ENCODE assay signal across 12 cellular contexts in genomic region chr17:78891406-78892061, GRCh38. TPM values are rescaled to one million over a fixed set of nuclear protein-coding genes. Genes with fewer than 3 reads are reported as not detected.
DNase-seq lines count a peak whose midpoint lies in the region; ATAC-seq and TF ChIP-seq lines count a peak whose summit lies in the region.
"Had no signal": no experiment of that assay in that cellular context is flagged by ENCODE, and none has a peak within 500 bp of the region (broad histone marks: within the 10 kb centered on the region; RNA-seq: fewer than 3 reads in every experiment).

No MANE protein-coding gene starts in this region.

- no peak overlapping the region for H3K14ac ChIP-seq in H9 (ENCODE audit: insufficient read depth, low read length)

- no peak overlapping the region for H2BK20ac ChIP-seq in H9 (ENCODE audit: low read depth, low read length, poor library complexity, severe bottlenecking)

- intact Hi-C loops in dorsolateral prefrontal cortex (cut with DNase I) = no loop called here

- no peak overlapping the region for H3K18ac ChIP-seq in H9 (ENCODE audit: insufficient read length, low read depth, low read length)

- no peak overlapping the region for H3K4ac ChIP-seq in H9 (ENCODE audit: low read depth, low read length)

- no peak overlapping the region for H2BK120ac ChIP-seq in H9 (ENCODE audit: low read depth, low read length, poor library complexity, severe bottlenecking)

- H3K79me2 ChIP-seq in H9 (ENCODE audit: insufficient read depth, low read length) = 0 out of 2 replicates have a peak, but pooled peaks cover 3% of the 10 kb centered on the region
- peaks cover 97% of the 10 kb centered on the region for H3K79me2 ChIP-seq in osteoblast (ENCODE audit: insufficient read depth, low read length)

- peaks cover 0 to 7% of the 10 kb centered on the region in 2 experiments; a peak in 1 of 4 replicates for H3K4me1 Mint-ChIP-seq in H9

- H3K9me3 ChIP-seq in BLaER1 (no peaks in the 10 kb centered on the region), H9 (ENCODE audit: control insufficient read depth, low read depth, low read length) (no peaks in the 10 kb centered on the region), osteoblast (ENCODE audit: low read depth, low read length) (no peaks in the 10 kb centered on the region)

- peak overlapping the region; percentile 23 for H3K27ac ChIP-seq in BLaER1
- no peak overlapping the region for H3K27ac ChIP-seq in H9 (ENCODE audit: insufficient read length, low read depth, low read length)
- H3K27ac ChIP-seq in dorsolateral prefrontal cortex = peak overlapping the region; percentile 74 to 100 (median 97)
- no peak overlapping the region for H3K27ac ChIP-seq in osteoblast (ENCODE audit: low read depth, low read length)

- H4K20me1 ChIP-seq in BLaER1 (peaks cover 100% of the 10 kb centered on the region), H9 (ENCODE audit: control insufficient read depth, insufficient read depth, insufficient read length) (no peaks in the 10 kb centered on the region), osteoblast (ENCODE audit: insufficient read depth, low read length) (peaks cover 68% of the 10 kb centered on the region)

- no peak overlapping the region for H2AK5ac ChIP-seq in H9 (ENCODE audit: insufficient read length, low read length)

- no peaks in the 10 kb centered on the region for H3K23me2 ChIP-seq in H9 (ENCODE audit: insufficient read length, low read depth, low read length, poor library complexity, severe bottlenecking)

- H3K27ac Mint-ChIP-seq in H9 = peak overlapping the region in 2 of 3 experiments; percentile 78 to 88; a peak in 3 of 7 replicates

- H4K91ac ChIP-seq in H9 (ENCODE audit: insufficient read length, low read depth, low read length) = no peak overlapping the region

- DNase-seq in H9 (no peak), dorsolateral prefrontal cortex (no peak), osteoblast (ENCODE audit: insufficient read length, low spot score, missing footprints) (peak; percentile 44), cerebellum (ENCODE audit: low spot score) (no peak), kidney glomerular epithelial cell (lab: John Stamatoyannopoulos, UW) (no peak)
- DNase-seq: activated gamma-delta T cell; CD8-positive, alpha-beta memory T cell; NCI-H524 treated with DMSO at 0.1 percent for 48 hours; stimulated activated CD8-positive, alpha-beta memory T cell treated with anti-CD3 and anti-CD28 coated beads, Interleukin-4, amount 100 ng/mL, for 48 hours had no signal

- no peak for ATAC-seq in GM21786 (IDR thresholded peaks at IDR 0.05; ENCODE audit: unreplicated experiment)
- ATAC-seq in HG02763 (IDR thresholded peaks at IDR 0.05; ENCODE audit: unreplicated experiment) = no peak

- no peak overlapping the region for H4K5ac ChIP-seq in H9 (ENCODE audit: insufficient read length, low read depth, low read length)

- H3K23ac ChIP-seq in H9 (ENCODE audit: insufficient read length, low read depth, low read length) = no peak overlapping the region

- no peak overlapping the region for H3T11ph ChIP-seq in H9 (ENCODE audit: low read length)

- H3K4me3 ChIP-seq in BLaER1 (no peak overlapping the region), dorsolateral prefrontal cortex (peak overlapping the region in 12 of 59 donors; percentile 1 to 32 (median 18)), osteoblast (ENCODE audit: insufficient read depth, low read length) (no peak overlapping the region)

- no peaks in the 10 kb centered on the region for H3K79me1 ChIP-seq in H9 (ENCODE audit: insufficient read depth, low read depth, low read length, poor library complexity, severe bottlenecking)

- H3K4me2 ChIP-seq in BLaER1 = peak overlapping the region; percentile 85
- H3K4me2 ChIP-seq in H9 (ENCODE audit: insufficient read depth, insufficient read length, low read length) = no peak overlapping the region
- no peak overlapping the region for H3K4me2 ChIP-seq in osteoblast (ENCODE audit: insufficient read depth, low read length)

- H3K27me3 Mint-ChIP-seq in H9 (ENCODE audit: low read depth) = no peaks in the 10 kb centered on the region

- no peak overlapping the region for H4K8ac ChIP-seq in H9 (replicated peaks; ENCODE audit: insufficient read length, low read depth, low read length)

- no peak overlapping the region for H2BK15ac ChIP-seq in H9 (ENCODE audit: low read depth, low read length)

- no peak overlapping the region for H3K56ac ChIP-seq in H9 (ENCODE audit: insufficient read length, low read depth, low read length)

- H3K36me3 ChIP-seq in BLaER1 (peaks cover 19% of the 10 kb centered on the region), osteoblast (ENCODE audit: insufficient read depth, low read length) (peaks cover 26% of the 10 kb centered on the region)

- no CpG with 5 or more reads among the region's 21 CpGs for WGBS in H9 (ENCODE audit: extremely low coverage, insufficient read length, low lambda C conversion rate)

- H3K27me3 ChIP-seq in BLaER1 = no peaks in the 10 kb centered on the region
- H3K27me3 ChIP-seq in H9 (ENCODE audit: insufficient read depth, low read length) = no peaks in the 10 kb centered on the region
- H3K27me3 ChIP-seq in dorsolateral prefrontal cortex = no peaks in the 10 kb centered on the region
- H3K27me3 ChIP-seq in osteoblast (ENCODE audit: insufficient read depth, low read length) = no peaks in the 10 kb centered on the region

- H3K36me3 Mint-ChIP-seq in H9 (ENCODE audit: insufficient read depth in 1 of 3, low read depth in 3 of 3) = peaks cover 0 to 6% (median 0%) of the 10 kb centered on the region in 3 experiments; a peak in 3 of 7 replicates
- H3K36me3 Mint-ChIP-seq: CD8-positive, alpha-beta memory T cell had no signal

- H2AFZ ChIP-seq in H9 (ENCODE audit: low read length) (no peak overlapping the region), osteoblast (ENCODE audit: low read length) (no peak overlapping the region)

- peaks cover 99% of the 10 kb centered on the region for H3K4me1 ChIP-seq in BLaER1
- no peaks in the 10 kb centered on the region for H3K4me1 ChIP-seq in H9 (ENCODE audit: insufficient read depth, low read length)
- peaks cover 3% of the 10 kb centered on the region for H3K4me1 ChIP-seq in osteoblast (ENCODE audit: insufficient read depth, low read length)

- H3K9me3 Mint-ChIP-seq in H9 = no peaks in the 10 kb centered on the region
- H3K9me3 Mint-ChIP-seq: CD8-positive, alpha-beta memory T cell had no signal

- TF ChIP-seq CTCF in H9 (conservative IDR thresholded peaks at IDR 0.05) (no peak), dorsolateral prefrontal cortex (IDR thresholded peaks at IDR 0.05 in 54 of 56, conservative IDR thresholded peaks at IDR 0.05 in 2 of 56; ENCODE audit: low read depth in 1 of 56, partially characterized antibody in 56 of 56) (no peak), osteoblast (IDR thresholded peaks at IDR 0.05; ENCODE audit: extremely low read depth, low read depth, low read length) (no peak)

- no peak overlapping the region for H2BK5ac ChIP-seq in H9 (ENCODE audit: insufficient read length, low read length)

- H2BK12ac ChIP-seq in H9 (ENCODE audit: insufficient read length, low read depth, low read length) = no peak overlapping the region

- no peak overlapping the region for H3K4me3 Mint-ChIP-seq in H9

- H3K9ac ChIP-seq in BLaER1 (0 out of 2 replicates have a peak overlapping the region, but pooled peaks have one; percentile 9), H9 (ENCODE audit: extremely low read depth, insufficient read length, low read length) (no peak overlapping the region)

RNA-seq across cellular contexts. Expression of gene CEP295NL, which starts 11.5 kb away (rescaled TPM):
- total RNA-seq in H9 (2021) (0.42 and 0.66 TPM in 2 replicates), dorsolateral prefrontal cortex (10 to 100 TPM in 17 of 120 experiments, 1 to 10 TPM in 103; 2.1 to 18.2 (median 6.7) TPM), osteoblast (2.5 and 5.3 TPM in 2 replicates), cerebellum (2.4 TPM)
- total RNA-seq: CD8-positive, alpha-beta memory T cell had no signal

RNA-seq across cellular contexts. Expression of gene TIMP2, which starts 33.7 kb away (rescaled TPM):
- total RNA-seq in H9 (2021) (29.0 and 30.3 TPM in 2 replicates), dorsolateral prefrontal cortex (100 to 1,000 TPM in 119 of 120 experiments, 10 to 100 TPM in 1; 97.8 to 275 (median 166) TPM), osteoblast (164 and 171 TPM in 2 replicates), cerebellum (36.2 TPM)

RNA-seq across cellular contexts. Expression of gene USP36, which starts 50.9 kb away (rescaled TPM):
- total RNA-seq in H9 (2021) (101 and 106 TPM in 2 replicates), dorsolateral prefrontal cortex (10 to 100 TPM; 39.1 to 90.9 (median 60.5) TPM), osteoblast (30.8 and 34.8 TPM in 2 replicates), cerebellum (24.3 TPM)

Comparison
In these comparisons a context has a peak if more than half of its experiments do, and no peak if none do; other contexts are left out.
1. H3K27ac ChIP-seq: peak in BLaER1 (single experiment) and dorsolateral prefrontal cortex (59 of 59); none in H9 (single experiment) and osteoblast (single experiment).